In genomic region chr14:59918824-59919581, GRCh38 we compare ENCODE assay signal across 8 cellular contexts. TPM values are rescaled to one million over a fixed set of nuclear protein-coding genes. Genes with fewer than 3 reads are reported as not detected.
DNase-seq lines count a peak whose midpoint lies in the region; ATAC-seq lines count a peak whose summit lies in the region.

No MANE protein-coding gene starts in this region.

- H3K23ac ChIP-seq in neuronal stem cell (ENCODE audit: low read depth, low read length, poor library complexity) = no peak overlapping the region

- H3K79me1 ChIP-seq in neuronal stem cell (ENCODE audit: low read depth, low read length) = no peaks in the 10 kb centered on the region

- peak; percentile 59 for ATAC-seq in GM21576 (IDR thresholded peaks at IDR 0.05; ENCODE audit: unreplicated experiment)
- no peak for ATAC-seq in HG03457 (IDR thresholded peaks at IDR 0.05; ENCODE audit: unreplicated experiment)
- no peak for ATAC-seq in GM19467 (IDR thresholded peaks at IDR 0.05; ENCODE audit: unreplicated experiment)

- no peak overlapping the region for H3K4ac ChIP-seq in neuronal stem cell (ENCODE audit: low read length)

- no peak overlapping the region for H3K14ac ChIP-seq in neuronal stem cell (ENCODE audit: low read length)

- peaks cover 6 to 7% of the 10 kb centered on the region in 2 donors for H3K9me3 ChIP-seq in neuronal stem cell (replicated peaks in 1 of 2; ENCODE audit: control insufficient read depth in 2 of 2, insufficient read depth in 1 of 2, low read depth in 1 of 2, low read length in 2 of 2)

- no peak overlapping the region for H2BK12ac ChIP-seq in neuronal stem cell (ENCODE audit: low read length)

- no peak overlapping the region for H4K8ac ChIP-seq in neuronal stem cell (ENCODE audit: low read depth, low read length)

- peak overlapping the region; percentile 16 for H2BK120ac ChIP-seq in neuronal stem cell (ENCODE audit: low read depth, low read length)

- no peaks in the 10 kb centered on the region for H3K9me3 Mint-ChIP-seq in activated T-cell treated with anti-CD3 and anti-CD28 coated beads, Interleukin-2, amount 50 U/mL, for 24 hours

- peak overlapping the region; percentile 98 for H3K4me2 ChIP-seq in neuronal stem cell (ENCODE audit: insufficient read depth, low read length, poor library complexity, severe bottlenecking)

- H2BK15ac ChIP-seq in neuronal stem cell (ENCODE audit: low read length) = no peak overlapping the region

- peak overlapping the region; percentile 93 for H3K18ac ChIP-seq in neuronal stem cell (ENCODE audit: low read length)

- peak overlapping the region; percentile 94 for H2AFZ ChIP-seq in neuronal stem cell (ENCODE audit: low read length)

- no peak overlapping the region for H2BK5ac ChIP-seq in neuronal stem cell (ENCODE audit: low read length)

- H3K27ac Mint-ChIP-seq in activated T-cell treated with anti-CD3 and anti-CD28 coated beads, Interleukin-2, amount 50 U/mL, for 24 hours = peak overlapping the region; percentile 26

- H2AK5ac ChIP-seq in neuronal stem cell (ENCODE audit: low read depth, low read length) = no peak overlapping the region

- no peak overlapping the region for H4K91ac ChIP-seq in neuronal stem cell (ENCODE audit: low read depth, low read length, poor library complexity)

- peak overlapping the region; percentile 72 for H3K4me3 Mint-ChIP-seq in activated T-cell treated with anti-CD3 and anti-CD28 coated beads, Interleukin-2, amount 50 U/mL, for 24 hours

- no peaks in the 10 kb centered on the region for H3K27me3 ChIP-seq in neuronal stem cell (ENCODE audit: control insufficient read depth in 3 of 3, insufficient read depth in 3 of 3, low read depth in 1 of 3, low read length in 3 of 3)

- peaks cover 3 to 4% of the 10 kb centered on the region in 2 donors for H3K4me1 ChIP-seq in neuronal stem cell (ENCODE audit: control insufficient read depth in 2 of 2, insufficient read depth in 1 of 2, low read depth in 1 of 2, low read length in 2 of 2)

- peaks cover 10% of the 10 kb centered on the region for H3K4me1 Mint-ChIP-seq in activated T-cell treated with anti-CD3 and anti-CD28 coated beads, Interleukin-2, amount 50 U/mL, for 24 hours (ENCODE audit: low read depth)

- H3K27me3 Mint-ChIP-seq in activated T-cell treated with anti-CD3 and anti-CD28 coated beads, Interleukin-2, amount 50 U/mL, for 24 hours = peaks cover 60% of the 10 kb centered on the region

- H3K36me3 Mint-ChIP-seq in activated T-cell treated with anti-CD3 and anti-CD28 coated beads, Interleukin-2, amount 50 U/mL, for 24 hours (ENCODE audit: low read depth) = no peaks in the 10 kb centered on the region

- H3K27ac ChIP-seq in neuronal stem cell (replicated peaks; ENCODE audit: low read length) = peak overlapping the region; percentile 90

- DNase-seq in DMS153 (lab: John Stamatoyannopoulos, UW) (peak; percentile 6), NCI-H1930 (lab: John Stamatoyannopoulos, UW) (peak; percentile 5 to 29), germinal center (ENCODE audit: low spot score) (peak; percentile 28), neuronal stem cell (ENCODE audit: low spot score) (peak; percentile 14)
- peak; percentile 32 for DNase-seq in activated T-cell treated with anti-CD3 and anti-CD28 coated beads, Interleukin-2, amount 50 U/mL, for 24 hours

- H3K9ac ChIP-seq in neuronal stem cell (ENCODE audit: low read depth, low read length, poor library complexity) = peak overlapping the region; percentile 89

- H3K36me3 ChIP-seq in neuronal stem cell (replicated peaks in 1 of 2; ENCODE audit: control insufficient read depth in 2 of 2, insufficient read depth in 2 of 2, low read length in 2 of 2) = peaks cover 6 to 25% of the 10 kb centered on the region in 2 donors

- H3K4me3 ChIP-seq in neuronal stem cell (ENCODE audit: low read length in 2 of 2) = peak overlapping the region; percentile 79 to 89

- 100% methylated on average over 1 of the region's 19 CpGs; no CpG with 5 or more reads in 1 of the 2 donors for WGBS in neuronal stem cell (ENCODE audit: extremely low coverage in 2 of 2, insufficient read length in 2 of 2, insufficient replicate concordance in 1 of 2), 2 donors

RNA-seq across cellular contexts. Expression of gene LRRC9, which starts 0.9 kb away (rescaled TPM):
- polyA plus RNA-seq in neuronal stem cell (2013, experiment 1 of 2) = 0.99 TPM
- polyA plus RNA-seq in neuronal stem cell (2013, experiment 2 of 2) = 1.1 TPM

RNA-seq across cellular contexts. Expression of gene RTN1, which starts 48.4 kb away (rescaled TPM):
- 27.9 TPM for polyA plus RNA-seq in neuronal stem cell (2013, experiment 1 of 2)
- polyA plus RNA-seq in neuronal stem cell (2013, experiment 2 of 2) = 28.5 TPM
